Comparison of ENCODE assay signal across 8 cellular contexts in the genomic region with DNA sequence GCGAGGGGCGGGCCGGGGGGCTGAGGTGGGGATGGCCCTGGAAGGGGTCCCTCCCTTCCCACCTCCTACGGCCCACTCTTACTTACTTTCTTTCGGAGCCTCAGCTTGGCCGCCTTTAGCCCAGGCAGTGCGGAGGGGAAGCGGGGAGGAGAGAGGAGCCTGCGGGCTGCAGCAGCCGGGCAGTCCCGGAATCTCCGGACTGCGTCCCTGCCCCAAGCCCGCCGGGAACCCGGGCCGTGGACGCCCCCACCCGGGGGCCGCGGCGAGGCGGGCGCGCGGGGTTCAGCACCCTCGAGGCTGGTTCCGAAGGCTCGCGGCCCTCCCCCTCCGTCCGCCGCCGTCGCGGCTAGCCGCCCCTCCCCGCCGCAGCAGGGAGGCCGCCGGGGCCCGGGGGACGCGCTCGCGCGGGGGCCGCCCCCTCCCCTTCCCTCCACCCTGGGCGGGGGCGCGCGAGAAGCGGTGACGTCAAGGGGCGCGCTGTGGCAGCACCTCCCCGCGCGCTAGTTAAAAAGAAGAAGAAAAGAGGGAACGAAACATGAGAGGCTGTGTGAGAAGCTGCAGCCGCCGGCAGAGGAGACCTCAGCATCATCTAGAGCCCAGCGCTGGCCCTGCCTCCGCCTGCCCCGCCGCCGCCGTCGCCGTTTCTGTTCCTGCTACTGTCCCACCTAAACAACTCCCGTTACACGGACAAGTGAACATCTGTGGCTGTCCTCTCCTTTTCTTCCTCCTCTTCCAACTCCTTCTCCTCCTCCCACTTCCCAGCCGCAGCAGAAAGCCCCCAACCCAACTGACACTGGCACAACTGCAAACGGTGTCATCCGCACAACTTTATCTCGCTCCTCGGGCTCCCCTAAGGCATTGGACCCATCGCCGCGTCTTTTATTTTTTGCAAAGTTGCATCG. TPM values are rescaled to one million over a fixed set of nuclear protein-coding genes. Genes with fewer than 3 reads are reported as not detected.
DNase-seq lines count a peak whose midpoint lies in the region; ATAC-seq and TF ChIP-seq lines count a peak whose summit lies in the region.

A gene with protein sequence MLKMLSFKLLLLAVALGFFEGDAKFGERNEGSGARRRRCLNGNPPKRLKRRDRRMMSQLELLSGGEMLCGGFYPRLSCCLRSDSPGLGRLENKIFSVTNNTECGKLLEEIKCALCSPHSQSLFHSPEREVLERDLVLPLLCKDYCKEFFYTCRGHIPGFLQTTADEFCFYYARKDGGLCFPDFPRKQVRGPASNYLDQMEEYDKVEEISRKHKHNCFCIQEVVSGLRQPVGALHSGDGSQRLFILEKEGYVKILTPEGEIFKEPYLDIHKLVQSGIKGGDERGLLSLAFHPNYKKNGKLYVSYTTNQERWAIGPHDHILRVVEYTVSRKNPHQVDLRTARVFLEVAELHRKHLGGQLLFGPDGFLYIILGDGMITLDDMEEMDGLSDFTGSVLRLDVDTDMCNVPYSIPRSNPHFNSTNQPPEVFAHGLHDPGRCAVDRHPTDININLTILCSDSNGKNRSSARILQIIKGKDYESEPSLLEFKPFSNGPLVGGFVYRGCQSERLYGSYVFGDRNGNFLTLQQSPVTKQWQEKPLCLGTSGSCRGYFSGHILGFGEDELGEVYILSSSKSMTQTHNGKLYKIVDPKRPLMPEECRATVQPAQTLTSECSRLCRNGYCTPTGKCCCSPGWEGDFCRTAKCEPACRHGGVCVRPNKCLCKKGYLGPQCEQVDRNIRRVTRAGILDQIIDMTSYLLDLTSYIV (plus strand): TSS at position 536 of the 902 bp plus-strand sequence. CDS start 520 bp downstream, outside the sequence.

- peaks cover 7% of the 10 kb centered on the region for H3K4me1 ChIP-seq in CD4-positive, alpha-beta memory T cell (ENCODE audit: insufficient read depth, low read length)

- H3K9me3 ChIP-seq in CD4-positive, alpha-beta memory T cell (ENCODE audit: control insufficient read depth in 1 of 2, low read length in 2 of 2), result no peaks in the 10 kb centered on the region

- no peak within 1 kb of the TSS for H3K27ac Mint-ChIP-seq in CD4-positive, alpha-beta memory T cell
- peak within 1 kb of the TSS; percentile 74 for H3K27ac Mint-ChIP-seq in osteocyte (ENCODE audit: unreplicated experiment)

- H3K27ac ChIP-seq in CD4-positive, alpha-beta memory T cell (ENCODE audit: low read depth, low read length), result no peak within 1 kb of the TSS

- no peak for DNase-seq in CD4-positive, alpha-beta memory T cell
- DNase-seq in NCI-H526 (lab: John Stamatoyannopoulos, UW) (peak; percentile 6 to 62), amniotic epithelial cell (ENCODE audit: low read depth) (peak; percentile 21), left cardiac atrium (peak; percentile 30), osteocyte (ENCODE audit: extremely low spot score, unreplicated experiment) (peak; percentile 85)

- intact Hi-C loops in CD4-positive, alpha-beta memory T cell (cut with micrococcal nuclease), result no loop called here
- intact Hi-C loops in left cardiac atrium (cut with DNase I), result no loop called here

- CTCF ChIA-PET in CD4-positive, alpha-beta memory T cell (lab: Charles Lee; ENCODE audit: partially characterized antibody), result no interaction called here

- peaks cover 0 to 7% (median 0%) of the 10 kb centered on the region in 8 donors for H3K9me3 Mint-ChIP-seq in CD4-positive, alpha-beta memory T cell
- H3K9me3 Mint-ChIP-seq in osteocyte (ENCODE audit: unreplicated experiment), result no peaks in the 10 kb centered on the region

- no peaks in the 10 kb centered on the region for H3K36me3 ChIP-seq in CD4-positive, alpha-beta memory T cell (ENCODE audit: insufficient read depth, low read length)

- peaks cover 0 to 9% of the 10 kb centered on the region in 2 donors for H3K36me3 Mint-ChIP-seq in CD4-positive, alpha-beta memory T cell
- H3K36me3 Mint-ChIP-seq in osteocyte (ENCODE audit: unreplicated experiment), result no peaks in the 10 kb centered on the region

- H3K27me3 ChIP-seq in CD4-positive, alpha-beta memory T cell (ENCODE audit: insufficient read depth, low read length), result peaks cover 3% of the 10 kb centered on the region

- H3K27me3 Mint-ChIP-seq in CD4-positive, alpha-beta memory T cell, result peaks cover 32 to 35% of the 10 kb centered on the region in 2 donors
- peaks cover 5% of the 10 kb centered on the region for H3K27me3 Mint-ChIP-seq in osteocyte (ENCODE audit: unreplicated experiment)

- POLR2A ChIA-PET in CD4-positive, alpha-beta memory T cell (lab: Charles Lee; ENCODE audit: partially characterized antibody), result no interaction called here

- ATAC-seq in GM19397 (IDR thresholded peaks at IDR 0.05; ENCODE audit: unreplicated experiment) (peak; percentile 47), left cardiac atrium (peak; percentile 81 to 87), HG03108 (IDR thresholded peaks at IDR 0.05; ENCODE audit: unreplicated experiment) (no peak), HG03442 (IDR thresholded peaks at IDR 0.05; ENCODE audit: unreplicated experiment) (no peak)

- no peak within 1 kb of the TSS for H3K4me3 ChIP-seq in CD4-positive, alpha-beta memory T cell (ENCODE audit: low read length in 2 of 2)

- H3K4me1 Mint-ChIP-seq in CD4-positive, alpha-beta memory T cell, result peaks cover 11 to 25% (median 16%) of the 10 kb centered on the region in 4 donors
- H3K4me1 Mint-ChIP-seq in osteocyte (ENCODE audit: unreplicated experiment), result peaks cover 29% of the 10 kb centered on the region

- TF ChIP-seq CTCF in osteocyte (IDR thresholded peaks at IDR 0.05), result no peak

- peak within 1 kb of the TSS; percentile 46 to 83 (median 74) for H3K4me3 Mint-ChIP-seq in CD4-positive, alpha-beta memory T cell
- H3K4me3 Mint-ChIP-seq in osteocyte (ENCODE audit: unreplicated experiment), result peak within 1 kb of the TSS; percentile 91

RNA-seq across cellular contexts. Expression of the gene that starts here (rescaled TPM):
- total RNA-seq in CD4-positive, alpha-beta memory T cell, result not detected
- not detected for polyA plus RNA-seq in CD4-positive, alpha-beta memory T cell
- under 1 TPM; 0.31 to 0.50 TPM for total RNA-seq in left cardiac atrium
- total RNA-seq in osteocyte, result 0.97 and 1.8 TPM in 2 replicates

Comparison
In these comparisons a context has a peak if more than half of its experiments do, and no peak if none do; other contexts are left out.
1. Peak in DNase-seq and ATAC-seq in left cardiac atrium; RNA of the gene not detected or under 1 TPM.
2. DNase-seq: peak in NCI-H526 (2 of 2), amniotic epithelial cell (single experiment) and osteocyte (single experiment); none in CD4-positive, alpha-beta memory T cell (0 of 5).